ENCODE assay signal across 10 cellular contexts in genomic region chr1:145286924-145287555, GRCh38. TPM values are rescaled to one million over a fixed set of nuclear protein-coding genes. Genes with fewer than 3 reads are reported as not detected.
DNase-seq lines count a peak whose midpoint lies in the region; ATAC-seq, FAIRE-seq and TF ChIP-seq lines count a peak whose summit lies in the region.
"Not testable (repeated sequence)": the region's sequence is repeated elsewhere in the genome, so short reads cannot be mapped to it uniquely, and the experiment has no call there.
"Had no signal": no experiment of that assay in that cellular context is flagged by ENCODE, and none has a peak within 500 bp of the region (broad histone marks: within the 10 kb centered on the region; RNA-seq: fewer than 3 reads in every experiment).

No MANE protein-coding gene starts in this region.

- not testable (repeated sequence) for ATAC-seq in CD8-positive, alpha-beta T cell; activated CD4-positive, alpha-beta T cell treated with anti-CD3 and anti-CD28 coated beads for 36 hours; stimulated activated naive CD8-positive, alpha-beta T cell treated with anti-CD3 and anti-CD28 coated beads, Interleukin-15, amount 100 ng/mL, for 72 hours

- not testable (repeated sequence) for H3K27me3 ChIP-seq in CD8-positive, alpha-beta T cell (ENCODE audit: insufficient read depth, low read length); ovary

- not testable (repeated sequence) for H3K4me1 Mint-ChIP-seq in CD8-positive, alpha-beta T cell (ENCODE audit: low read depth); activated CD4-positive, alpha-beta T cell treated with anti-CD3 and anti-CD28 coated beads for 36 hours; activated naive CD8-positive, alpha-beta T cell (ENCODE audit: low read depth); stimulated activated naive CD8-positive, alpha-beta T cell treated with anti-CD3 and anti-CD28 coated beads, Interleukin-15, amount 100 ng/mL, for 72 hours

- POLR2A ChIA-PET in CD8-positive, alpha-beta T cell (lab: Charles Lee); activated CD4-positive, alpha-beta T cell treated with anti-CD3 and anti-CD28 coated beads for 36 hours (lab: Charles Lee): not testable (repeated sequence)

- peak overlapping the region; percentile 39 for H3K4me3 ChIP-seq in CD8-positive, alpha-beta T cell (ENCODE audit: low read depth, low read length)
- peak overlapping the region; percentile 46 for H3K4me3 ChIP-seq in epithelial cell of proximal tubule (ENCODE audit: low read depth, low read length)
- H3K4me3 ChIP-seq in kidney (ENCODE audit: low read length in 2 of 2): not testable (repeated sequence)
- peak overlapping the region; percentile 22 for H3K4me3 ChIP-seq in ovary

- not testable (repeated sequence) for H3K36me3 Mint-ChIP-seq in CD8-positive, alpha-beta T cell; activated CD4-positive, alpha-beta T cell treated with anti-CD3 and anti-CD28 coated beads for 36 hours (ENCODE audit: low read depth); activated naive CD8-positive, alpha-beta T cell

- in situ Hi-C loops in KBM-7 (cut with MboI; ENCODE audit: low pct_unique_long_range_greater_than_20kb, low sequenced_read_pairs): not testable (repeated sequence)

- not testable (repeated sequence) for H3K27me3 Mint-ChIP-seq in CD8-positive, alpha-beta T cell (ENCODE audit: low read depth); activated CD4-positive, alpha-beta T cell treated with anti-CD3 and anti-CD28 coated beads for 36 hours; activated naive CD8-positive, alpha-beta T cell; stimulated activated naive CD8-positive, alpha-beta T cell treated with anti-CD3 and anti-CD28 coated beads, Interleukin-15, amount 100 ng/mL, for 72 hours

- not testable (repeated sequence) for H3K9me3 Mint-ChIP-seq in CD8-positive, alpha-beta T cell; activated CD4-positive, alpha-beta T cell treated with anti-CD3 and anti-CD28 coated beads for 36 hours (ENCODE audit: low read depth); activated naive CD8-positive, alpha-beta T cell (ENCODE audit: low read depth); stimulated activated naive CD8-positive, alpha-beta T cell treated with anti-CD3 and anti-CD28 coated beads, Interleukin-15, amount 100 ng/mL, for 72 hours

- not testable (repeated sequence) for TF ChIP-seq EP300 in ovary (IDR thresholded peaks at IDR 0.05)

- H3K9ac ChIP-seq in kidney (ENCODE audit: low read length in 2 of 2): not testable (repeated sequence)

- TF ChIP-seq POLR2A in ovary (IDR thresholded peaks at IDR 0.05): not testable (repeated sequence)

- not testable (repeated sequence) for FAIRE-seq in kidney (lab: Jason Lieb, UNC)

- not testable (repeated sequence) for H3K36me3 ChIP-seq in CD8-positive, alpha-beta T cell (ENCODE audit: insufficient read depth, low read length); kidney (ENCODE audit: control insufficient read depth in 1 of 2, insufficient read depth in 2 of 2, low read length in 2 of 2); ovary

- not testable (repeated sequence) for H3K4me1 ChIP-seq in CD8-positive, alpha-beta T cell (ENCODE audit: insufficient read depth, low read length); kidney (ENCODE audit: control insufficient read depth in 1 of 2, insufficient read depth in 1 of 2, low read depth in 1 of 2, low read length in 2 of 2); ovary (ENCODE audit: insufficient read depth)

- 0 to 1% methylated on average over 7 to 23 of the region's 41 CpGs; no CpG with 5 or more reads in 1 of the 3 donors for WGBS in ovary, 3 donors

- intact Hi-C loops in CD8-positive, alpha-beta T cell (cut with DNase I, micrococcal nuclease); activated CD4-positive, alpha-beta T cell treated with anti-CD3 and anti-CD28 coated beads for 36 hours (cut with DNase I, micrococcal nuclease); kidney (cut with DNase I); ovary (cut with DNase I): not testable (repeated sequence)

- peak overlapping the region; percentile 96 for H3K27ac Mint-ChIP-seq in CD8-positive, alpha-beta T cell
- H3K27ac Mint-ChIP-seq in activated CD4-positive, alpha-beta T cell treated with anti-CD3 and anti-CD28 coated beads for 36 hours: peak overlapping the region; percentile 91
- not testable (repeated sequence) for H3K27ac Mint-ChIP-seq in activated naive CD8-positive, alpha-beta T cell
- peak overlapping the region; percentile 73 to 98 for H3K27ac Mint-ChIP-seq in stimulated activated naive CD8-positive, alpha-beta T cell treated with anti-CD3 and anti-CD28 coated beads, Interleukin-15, amount 100 ng/mL, for 72 hours

- peak in 5 of 7 experiments; percentile 18 to 68 (median 41) for DNase-seq in CD8-positive, alpha-beta T cell
- DNase-seq in KBM-7 (peak; percentile 2), kidney (peak; percentile 38), ovary (peak in 1 of 5 donors; percentile 9)
- peak; percentile 54 for DNase-seq in activated CD4-positive, alpha-beta T cell treated with anti-CD3 and anti-CD28 coated beads for 36 hours
- DNase-seq in epithelial cell of proximal tubule (ENCODE audit: low read depth): not testable (repeated sequence)
- peak in 1 of 2 donors; percentile 64 for DNase-seq in stimulated activated naive CD8-positive, alpha-beta T cell treated with anti-CD3 and anti-CD28 coated beads, Interleukin-15, amount 100 ng/mL, for 72 hours

- not testable (repeated sequence) for H3K9me3 ChIP-seq in CD8-positive, alpha-beta T cell (ENCODE audit: low read length); kidney (ENCODE audit: control insufficient read depth in 1 of 2, low read length in 2 of 2); ovary

- peak overlapping the region; percentile 92 for H3K4me3 Mint-ChIP-seq in CD8-positive, alpha-beta T cell
- peak overlapping the region; percentile 82 for H3K4me3 Mint-ChIP-seq in activated CD4-positive, alpha-beta T cell treated with anti-CD3 and anti-CD28 coated beads for 36 hours
- H3K4me3 Mint-ChIP-seq in activated naive CD8-positive, alpha-beta T cell: peak overlapping the region; percentile 89
- peak overlapping the region; percentile 77 to 88 for H3K4me3 Mint-ChIP-seq in stimulated activated naive CD8-positive, alpha-beta T cell treated with anti-CD3 and anti-CD28 coated beads, Interleukin-15, amount 100 ng/mL, for 72 hours

- CTCF ChIA-PET in CD8-positive, alpha-beta T cell (lab: Charles Lee); activated CD4-positive, alpha-beta T cell treated with anti-CD3 and anti-CD28 coated beads for 36 hours (lab: Charles Lee): not testable (repeated sequence)

- H3K27ac ChIP-seq in CD8-positive, alpha-beta T cell (ENCODE audit: low read depth, low read length): peak overlapping the region; percentile 48
- H3K27ac ChIP-seq in kidney (ENCODE audit: low read depth in 2 of 2, low read length in 2 of 2); ovary: not testable (repeated sequence)

- TF ChIP-seq CTCF in CD8-positive, alpha-beta T cell (IDR thresholded peaks at IDR 0.05); epithelial cell of proximal tubule (conservative IDR thresholded peaks at IDR 0.05; ENCODE audit: low read depth, low read length); kidney (IDR thresholded peaks at IDR 0.05; ENCODE audit: borderline replicate concordance, extremely low read depth, insufficient read depth); ovary (IDR thresholded peaks at IDR 0.05): not testable (repeated sequence)

RNA-seq across cellular contexts. Expression of gene PPIAL4D, which starts 45.1 kb away (rescaled TPM):
- not detected for total RNA-seq in CD8-positive, alpha-beta T cell
- total RNA-seq in activated CD4-positive, alpha-beta T cell treated with anti-CD3 and anti-CD28 coated beads for 36 hours: not detected
- total RNA-seq in epithelial cell of proximal tubule (not detected in 2 replicates), kidney (not detected), ovary (not detected)
- polyA plus RNA-seq in kidney (ENCODE audit: insufficient read depth, low read depth, low replicate concordance) (not detected), ovary (not detected)
- total RNA-seq: body of pancreas, left lobe of liver had no signal
